Comparison of ENCODE assay signal across 28 cellular contexts in the genomic region with DNA sequence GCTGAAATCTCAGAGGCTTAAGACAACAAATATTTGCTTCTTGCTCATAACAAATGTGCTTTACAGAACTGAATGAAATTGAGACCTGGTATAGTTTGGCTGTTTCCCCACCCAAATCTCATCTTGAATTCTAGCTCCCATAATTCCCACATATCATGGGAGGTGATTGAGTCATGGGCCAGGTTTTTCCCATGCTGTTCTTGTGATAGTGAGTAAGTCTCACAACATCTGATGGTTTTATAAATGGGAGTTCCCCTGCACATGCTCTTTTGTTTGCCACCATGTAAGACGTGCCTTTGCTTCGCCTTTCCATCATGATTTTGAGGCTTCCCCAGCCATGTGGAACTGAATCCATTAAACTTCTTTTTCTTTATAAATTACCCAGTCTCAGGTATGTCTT.
"Had no signal": no experiment of that assay in that cellular context is flagged by ENCODE, and none has a peak within 500 bp of the region (broad histone marks: within the 10 kb centered on the region; RNA-seq: fewer than 3 reads in every experiment).

No MANE protein-coding gene starts in this region.

- H3K27me3 ChIP-seq: ascending aorta, cardiac muscle cell, Peyer's patch, SJSA1 had no signal

- H3K9me3 ChIP-seq: ascending aorta, Peyer's patch, SJSA1 had no signal

- H3K36me3 ChIP-seq: ascending aorta, cardiac muscle cell, Peyer's patch, SJSA1 had no signal

- H3K27ac ChIP-seq: ascending aorta, cardiac muscle cell, Peyer's patch, RWPE1, SJSA1 had no signal

- H3K4me1 ChIP-seq: ascending aorta, Peyer's patch, SJSA1 had no signal

- FAIRE-seq: K562 had no signal

- H3K4me3 ChIP-seq: ascending aorta, cardiac muscle cell, K562, Peyer's patch, SJSA1 had no signal

- DNase-seq: activated CD4-positive, alpha-beta T cell treated with anti-CD3 and anti-CD28 coated beads for 48 hours; activated CD4-positive, alpha-beta T cell treated with anti-CD3 and anti-CD28 coated beads, Interleukin-2, amount 50 U/mL, for 4 hours; activated CD4-positive, CD25-positive, alpha-beta regulatory T cell treated with anti-CD3 and anti-CD28 coated beads, Interleukin-2, amount 50 U/mL, for 72 hours; activated CD8-positive, alpha-beta T cell treated with anti-CD3 and anti-CD28 coated beads, Interleukin-2, amount 10 ng/mL, durations not matched to agents 7 days and 5 days; activated effector memory CD4-positive, alpha-beta T cell treated with anti-CD3 and anti-CD28 coated beads, Interleukin-2, amount 50 U/mL, for 16 hours; activated naive CD4-positive, alpha-beta T cell treated with Interleukin-2 at 50 U/mL for 16 hours; activated naive CD8-positive, alpha-beta T cell treated with anti-CD3 and anti-CD28 coated beads, Interleukin-2, amount 50 U/mL, for 24 hours; activated T-cell treated with anti-CD3 and anti-CD28 coated beads, Interleukin-2, amount 50 U/mL, for 24 hours; amniotic stem cell; Karpas-422; NCI-H1048; NCI-H1417; NCI-H1930; NCI-H2107; NCI-H2171 treated with DMSO at 0.1 percent for 48 hours; NCI-H226; NCI-H526; NCI-H82; NK-92 treated with Interleukin-12 subunit alpha and Interleukin-12 subunit beta, amount 100 ng/mL, for 24 hours; OCI-M1; Peyer's patch; SHP77; T-helper 9 cell had no signal
